31 cellular contexts compared by ENCODE assay signal in genomic region chr13:23909606-23910005, GRCh38. TPM values are rescaled to one million over a fixed set of nuclear protein-coding genes. Genes with fewer than 3 reads are reported as not detected.
"Had no signal": no experiment of that assay in that cellular context is flagged by ENCODE, and none has a peak within 500 bp of the region (broad histone marks: within the 10 kb centered on the region; RNA-seq: fewer than 3 reads in every experiment).

No MANE protein-coding gene starts in this region.

- H3K27me3 ChIP-seq: esophagus muscularis mucosa, gastroesophageal sphincter, suprapubic skin, vagina had no signal

- ATAC-seq: foreskin keratinocyte; gastroesophageal sphincter; heart right ventricle; left cardiac atrium; left ventricle myocardium superior; natural killer cell treated with Interleukin-12 subunit alpha and Interleukin-12 subunit beta and Interleukin-15 and Interleukin-18, amount 100 ng/mL, for 72 hours; pancreas; sciatic nerve; stimulated activated memory B cell treated with anti-CD40 and anti-IgM and Interleukin-4, amounts not matched to agents 10 μg/mL and 1 μg/mL and 100 μg/mL, for 72 hours had no signal

- DNase-seq: colonic mucosa; effector CD8-positive, alpha-beta T cell; endodermal cell; foreskin keratinocyte; heart right ventricle; hippocampal formation; left cardiac atrium; left ventricle myocardium superior; naive B cell; pancreas; spleen; stimulated activated CD4-positive, alpha-beta T cell treated with anti-CD3 and anti-CD28 coated beads, Interleukin-4, amount 100 ng/mL, for 4 hours; transverse colon had no signal

- H3K36me3 ChIP-seq: colonic mucosa, esophagus muscularis mucosa, gastroesophageal sphincter, heart right ventricle, neutrophil, pancreas, spleen, suprapubic skin, transverse colon, vagina had no signal

- H3K4me1 ChIP-seq: colonic mucosa, esophagus muscularis mucosa, foreskin keratinocyte, gastroesophageal sphincter, heart right ventricle, pancreas, spleen, suprapubic skin, vagina had no signal

- H3K9me3 ChIP-seq: colonic mucosa, esophagus muscularis mucosa, gastroesophageal sphincter, heart right ventricle, neutrophil, pancreas, spleen, suprapubic skin, transverse colon, vagina had no signal

- H3K4me3 ChIP-seq: colonic mucosa, esophagus muscularis mucosa, gastroesophageal sphincter, heart right ventricle, lung, pancreas, spleen, suprapubic skin, transverse colon, vagina had no signal

- FAIRE-seq: islet of Langerhans, pancreas had no signal

- H3K27ac ChIP-seq: colonic mucosa, esophagus muscularis mucosa, foreskin keratinocyte, gastroesophageal sphincter, heart right ventricle, neutrophil, pancreas, spleen, suprapubic skin, transverse colon, vagina had no signal

RNA-seq across cellular contexts. Expression of gene C1QTNF9B, which starts 12.3 kb away (rescaled TPM):
- total RNA-seq: chondrocyte; endodermal cell; epithelial cell of proximal tubule; foreskin keratinocyte; kidney epithelial cell; mononuclear cell; natural killer cell treated with Interleukin-12 subunit alpha and Interleukin-12 subunit beta and Interleukin-15 and Interleukin-18, amount 100 ng/mL, for 72 hours; neural crest cell; omental fat pad; progenitor cell of endocrine pancreas; transverse colon; ureter; vagina had no signal
- polyA plus RNA-seq: foreskin keratinocyte, lung had no signal
